ENCODE assay signal across 8 cellular contexts in the genomic region with DNA sequence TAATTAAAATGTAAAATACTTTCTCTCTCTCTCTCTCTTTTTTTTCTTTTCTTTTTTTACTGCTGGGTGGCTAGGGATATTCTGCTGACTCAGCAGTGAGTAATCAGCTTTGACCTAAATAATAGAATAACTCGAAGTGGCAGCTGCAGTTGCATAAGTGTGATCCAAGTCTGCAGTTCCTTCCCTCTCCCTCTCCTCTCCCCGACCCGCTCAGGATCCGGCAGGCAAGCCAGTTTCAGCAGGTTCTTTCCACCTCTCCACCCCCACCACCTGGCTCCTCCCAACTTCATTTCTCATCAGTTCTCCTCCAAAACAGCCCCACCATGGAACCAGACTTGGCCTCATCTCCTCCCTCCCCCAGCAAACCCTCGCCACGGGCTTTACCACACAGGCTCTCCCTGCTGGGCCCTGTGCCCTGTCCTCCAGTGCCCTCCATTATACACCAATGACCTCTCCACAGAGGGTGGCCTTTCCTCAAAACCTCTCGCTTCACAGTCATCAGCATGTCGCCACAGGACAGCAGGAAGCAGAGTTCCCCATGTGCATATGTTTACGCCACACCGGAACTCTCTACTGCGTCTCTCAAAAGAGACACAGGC. TPM values are rescaled to one million over a fixed set of nuclear protein-coding genes. Genes with fewer than 3 reads are reported as not detected.
DNase-seq lines count a peak whose midpoint lies in the region; ATAC-seq and TF ChIP-seq lines count a peak whose summit lies in the region.

No MANE protein-coding gene starts in this region.

- peak overlapping the region; percentile 72 for H3K4me3 Mint-ChIP-seq in neural progenitor cell
- no peak overlapping the region for H3K4me3 Mint-ChIP-seq in activated CD4-positive, alpha-beta T cell treated with anti-CD3 and anti-CD28 coated beads, Interleukin-2, amount 10 ng/mL, durations not matched to agents 7 days and 5 days

- H3K4me3 ChIP-seq in RWPE2 (ENCODE audit: severe bottlenecking): no peak overlapping the region
- H3K4me3 ChIP-seq in neural progenitor cell: no peak overlapping the region

- no peak overlapping the region for H3K9ac ChIP-seq in neural progenitor cell

- no peaks in the 10 kb centered on the region for H3K9me3 Mint-ChIP-seq in neural progenitor cell
- no peaks in the 10 kb centered on the region for H3K9me3 Mint-ChIP-seq in activated CD4-positive, alpha-beta T cell treated with anti-CD3 and anti-CD28 coated beads, Interleukin-2, amount 10 ng/mL, durations not matched to agents 7 days and 5 days

- peak overlapping the region; percentile 60 for H3K4me2 ChIP-seq in neural progenitor cell

- DNase-seq in EL (peak; percentile 43), RWPE2 (ENCODE audit: low spot score) (peak; percentile 86), fibroblast of peridontal ligament (ENCODE audit: extremely low read depth) (peak; percentile 92), neural progenitor cell (ENCODE audit: low spot score) (peak; percentile 65), NCI-H345 treated with DMSO at 0.1 percent for 48 hours (lab: John Stamatoyannopoulos, UW; ENCODE audit: unreplicated experiment) (no peak), HT-29 (ENCODE audit: low spot score) (no peak)
- no peak for DNase-seq in activated CD4-positive, alpha-beta T cell treated with anti-CD3 and anti-CD28 coated beads, Interleukin-2, amount 10 ng/mL, durations not matched to agents 7 days and 5 days

- POLR2A ChIA-PET in activated CD4-positive, alpha-beta T cell treated with anti-CD3 and anti-CD28 coated beads, Interleukin-2, amount 10 ng/mL, durations not matched to agents 7 days and 5 days (lab: Charles Lee): no interaction called here

- no peaks in the 10 kb centered on the region for H4K20me1 ChIP-seq in neural progenitor cell (ENCODE audit: low read depth)

- peaks cover 38% of the 10 kb centered on the region for H3K36me3 Mint-ChIP-seq in neural progenitor cell
- H3K36me3 Mint-ChIP-seq in activated CD4-positive, alpha-beta T cell treated with anti-CD3 and anti-CD28 coated beads, Interleukin-2, amount 10 ng/mL, durations not matched to agents 7 days and 5 days (ENCODE audit: low read depth): no peaks in the 10 kb centered on the region

- H3K27ac Mint-ChIP-seq in neural progenitor cell: peak overlapping the region; percentile 92
- no peak overlapping the region for H3K27ac Mint-ChIP-seq in activated CD4-positive, alpha-beta T cell treated with anti-CD3 and anti-CD28 coated beads, Interleukin-2, amount 10 ng/mL, durations not matched to agents 7 days and 5 days

- no peaks in the 10 kb centered on the region for H3K79me2 ChIP-seq in neural progenitor cell (ENCODE audit: low read depth)

- CTCF ChIA-PET in activated CD4-positive, alpha-beta T cell treated with anti-CD3 and anti-CD28 coated beads, Interleukin-2, amount 10 ng/mL, durations not matched to agents 7 days and 5 days (lab: Charles Lee): interaction anchor here (0.7 kb wide), 1 partner anchor 299 kb away, joined by 3 read pairs; no protein-coding TSS in a partner anchor

- TF ChIP-seq CTCF in RWPE2 (IDR thresholded peaks at IDR 0.05; ENCODE audit: poor library complexity, severe bottlenecking): no peak
- no peak for TF ChIP-seq CTCF in neural progenitor cell (IDR thresholded peaks at IDR 0.05)

- H3K27ac ChIP-seq in RWPE2 (ENCODE audit: poor library complexity, severe bottlenecking) (peak overlapping the region; percentile 17), neural progenitor cell (peak overlapping the region; percentile 79)

- H3F3A ChIP-seq in neural progenitor cell (ENCODE audit: low read depth): peaks cover 43% of the 10 kb centered on the region

- H3K27me3 ChIP-seq in RWPE2 (ENCODE audit: insufficient read depth, poor library complexity, severe bottlenecking) (no peaks in the 10 kb centered on the region), neural progenitor cell (no peaks in the 10 kb centered on the region)

- peak; percentile 94 for ATAC-seq in RWPE2 (ENCODE audit: low read depth)
- ATAC-seq in HG03175 (IDR thresholded peaks at IDR 0.05; ENCODE audit: unreplicated experiment): no peak

- peaks cover 5% of the 10 kb centered on the region for H3K27me3 Mint-ChIP-seq in neural progenitor cell (ENCODE audit: insufficient read depth, low read depth)
- peaks cover 18% of the 10 kb centered on the region for H3K27me3 Mint-ChIP-seq in activated CD4-positive, alpha-beta T cell treated with anti-CD3 and anti-CD28 coated beads, Interleukin-2, amount 10 ng/mL, durations not matched to agents 7 days and 5 days

- no peaks in the 10 kb centered on the region for H3K9me3 ChIP-seq in RWPE2 (ENCODE audit: severe bottlenecking)
- no peaks in the 10 kb centered on the region for H3K9me3 ChIP-seq in neural progenitor cell (ENCODE audit: low read depth)

- H3K36me3 ChIP-seq in RWPE2 (ENCODE audit: low read depth) (no peaks in the 10 kb centered on the region), neural progenitor cell (peaks cover 4% of the 10 kb centered on the region)

- peaks cover 64% of the 10 kb centered on the region for H3K4me1 Mint-ChIP-seq in neural progenitor cell
- H3K4me1 Mint-ChIP-seq in activated CD4-positive, alpha-beta T cell treated with anti-CD3 and anti-CD28 coated beads, Interleukin-2, amount 10 ng/mL, durations not matched to agents 7 days and 5 days: peaks cover 7% of the 10 kb centered on the region

- H2AFZ ChIP-seq in neural progenitor cell (replicated peaks): peak overlapping the region; percentile 0

- H3K4me1 ChIP-seq in RWPE2 (ENCODE audit: insufficient read depth, poor library complexity, severe bottlenecking): peaks cover 10% of the 10 kb centered on the region
- H3K4me1 ChIP-seq in neural progenitor cell: peaks cover 28% of the 10 kb centered on the region

RNA-seq across cellular contexts. Expression of a gene that starts 22.4 kb away (rescaled TPM):
- total RNA-seq in neural progenitor cell (ENCODE audit: low replicate concordance): 56.5 and 83.7 TPM in 2 replicates
- total RNA-seq in activated CD4-positive, alpha-beta T cell treated with anti-CD3 and anti-CD28 coated beads, Interleukin-2, amount 10 ng/mL, durations not matched to agents 7 days and 5 days: under 1 TPM; 0.27 to 0.64 TPM
- 0.03 and 0.23 TPM in 2 replicates for total RNA-seq in HT-29 (2014; rRNA removed; shearing (Covaris generic))

RNA-seq across cellular contexts. Expression of a gene that starts 42.0 kb away (rescaled TPM):
- total RNA-seq in neural progenitor cell (ENCODE audit: low replicate concordance): not detected in 2 replicates
- under 1 TPM; 0.67 to 0.98 TPM for total RNA-seq in activated CD4-positive, alpha-beta T cell treated with anti-CD3 and anti-CD28 coated beads, Interleukin-2, amount 10 ng/mL, durations not matched to agents 7 days and 5 days
- total RNA-seq in HT-29 (2014; rRNA removed; shearing (Covaris generic)): not detected in 2 replicates

RNA-seq across cellular contexts. Expression of a gene that starts 56.2 kb away (rescaled TPM):
- 0.06 TPM in 1 of 2 replicates, not detected in the other for total RNA-seq in neural progenitor cell (ENCODE audit: low replicate concordance)
- total RNA-seq in activated CD4-positive, alpha-beta T cell treated with anti-CD3 and anti-CD28 coated beads, Interleukin-2, amount 10 ng/mL, durations not matched to agents 7 days and 5 days: not detected
- total RNA-seq in HT-29 (2014; rRNA removed; shearing (Covaris generic)): not detected in 2 replicates

Comparison
In these comparisons a context has a peak if more than half of its experiments do, and no peak if none do; other contexts are left out.
1. DNase-seq: peak in EL (single experiment), RWPE2 (single experiment), fibroblast of peridontal ligament (single experiment) and neural progenitor cell (single experiment); none in activated CD4-positive, alpha-beta T cell treated with anti-CD3 and anti-CD28 coated beads, Interleukin-2, amount 10 ng/mL, durations not matched to agents 7 days and 5 days (single experiment), NCI-H345 treated with DMSO at 0.1 percent for 48 hours (single experiment) and HT-29 (single experiment).
2. RNA of a gene that starts 22.4 kb away (total RNA-seq): 56.5 to 83.7 TPM in neural progenitor cell; 0.27 to 0.64 TPM in activated CD4-positive, alpha-beta T cell treated with anti-CD3 and anti-CD28 coated beads, Interleukin-2, amount 10 ng/mL, durations not matched to agents 7 days and 5 days and 0.03 to 0.23 TPM in HT-29; every median in the first group is over 10 times any median in the second.